In genomic region chr1:63274979-63275378, GRCh38 we compare ENCODE assay signal across 23 cellular contexts. TPM values are rescaled to one million over a fixed set of nuclear protein-coding genes. Genes with fewer than 3 reads are reported as not detected.
DNase-seq lines count a peak whose midpoint lies in the region; FAIRE-seq and TF ChIP-seq lines count a peak whose summit lies in the region.
"Had no signal": no experiment of that assay in that cellular context is flagged by ENCODE, and none has a peak within 500 bp of the region (broad histone marks: within the 10 kb centered on the region; RNA-seq: fewer than 3 reads in every experiment).

No MANE protein-coding gene starts in this region.

- no peak overlapping the region for H3K27ac ChIP-seq in HEK293 (ENCODE audit: extremely low read depth, low read depth, low read length)
- peak overlapping the region; percentile 77 for H3K27ac ChIP-seq in SK-N-MC
- H3K27ac ChIP-seq in rectal smooth muscle tissue (ENCODE audit: low read depth, low read length): peak overlapping the region; percentile 24
- no peak overlapping the region for H3K27ac ChIP-seq in ascending aorta
- H3K27ac ChIP-seq: A549; BLaER1 treated with 17β-estradiol and CSF1 and Interleukin-3, amounts not matched to agents 10 nM and 100 nM had no signal

- POLR2A ChIA-PET in HEK293 (lab: Yijun Ruan, JAX): no interaction called here

- DNase-seq in SK-N-MC (ENCODE audit: low read depth, low spot score) (peak; percentile 61), ascending aorta (ENCODE audit: low spot score in 2 of 2) (no peak), frontal cortex (ENCODE audit: low spot score in 2 of 2) (no peak), hypothalamus (lab: John Stamatoyannopoulos, UW) (no peak)
- DNase-seq: 8988T; ACHN; AML-193; BE2C; CD4-positive, alpha-beta T cell; CD8-positive, alpha-beta memory T cell; DMS 273 treated with DMSO at 0.1 percent for 48 hours; DMS79; EL; GDM1; GOT3 had no signal

- intact Hi-C loops in ascending aorta (cut with DNase I): no loop called here

- FAIRE-seq in frontal cortex (lab: Jason Lieb, UNC): no peak
- FAIRE-seq: A549, GM12891, GM18507, H54 had no signal

- CTCF ChIA-PET in HEK293 (lab: Yijun Ruan, JAX): no interaction called here

- H3K9me3 ChIP-seq in HEK293 (ENCODE audit: control insufficient read depth, insufficient read depth, low read depth, low read length): no peaks in the 10 kb centered on the region
- no peaks in the 10 kb centered on the region for H3K9me3 ChIP-seq in SK-N-MC (ENCODE audit: low read depth, low read length)
- H3K9me3 ChIP-seq in ascending aorta: no peaks in the 10 kb centered on the region
- H3K9me3 ChIP-seq: A549; BE2C; BLaER1 treated with 17β-estradiol and CSF1 and Interleukin-3, amounts not matched to agents 10 nM and 100 nM; HAP-1 had no signal

- H3K36me3 ChIP-seq in HEK293 (ENCODE audit: control insufficient read depth in 2 of 2, insufficient read depth in 1 of 2, low read length in 2 of 2) (no peaks in the 10 kb centered on the region), SK-N-MC (ENCODE audit: insufficient read depth, low read length) (no peaks in the 10 kb centered on the region), rectal smooth muscle tissue (ENCODE audit: control insufficient read depth, insufficient read depth, low read length) (no peaks in the 10 kb centered on the region), ascending aorta (no peaks in the 10 kb centered on the region)
- H3K36me3 ChIP-seq: BE2C; BLaER1 treated with 17β-estradiol and CSF1 and Interleukin-3, amounts not matched to agents 10 nM and 100 nM; HAP-1 had no signal

- no peaks in the 10 kb centered on the region for H3K4me1 ChIP-seq in HEK293 (ENCODE audit: control insufficient read depth, insufficient read depth, low read length)
- no peaks in the 10 kb centered on the region for H3K4me1 ChIP-seq in rectal smooth muscle tissue (ENCODE audit: control insufficient read depth, insufficient read depth, low read length)
- H3K4me1 ChIP-seq in ascending aorta: no peaks in the 10 kb centered on the region
- H3K4me1 ChIP-seq: A549; BE2C; BLaER1 treated with 17β-estradiol and CSF1 and Interleukin-3, amounts not matched to agents 10 nM and 100 nM had no signal

- no peak for TF ChIP-seq CTCF in HEK293 (tag by site-specific recombination; IDR thresholded peaks at IDR 0.05)
- no peak for TF ChIP-seq CTCF in ascending aorta (IDR thresholded peaks at IDR 0.05)

- H3K4me3 ChIP-seq in HEK293 (ENCODE audit: low read depth, low read length) (no peak overlapping the region), SK-N-MC (peak overlapping the region; percentile 56), rectal smooth muscle tissue (ENCODE audit: low read length) (no peak overlapping the region), ascending aorta (no peak overlapping the region)
- H3K4me3 ChIP-seq: A549; BLaER1 treated with 17β-estradiol and CSF1 and Interleukin-3, amounts not matched to agents 10 nM and 100 nM; HAP-1 had no signal

- H3K9ac ChIP-seq in SK-N-MC (ENCODE audit: insufficient read length): no peak overlapping the region
- no peak overlapping the region for H3K9ac ChIP-seq in rectal smooth muscle tissue (ENCODE audit: low read length)
- H3K9ac ChIP-seq: BLaER1 treated with 17β-estradiol and CSF1 and Interleukin-3, amounts not matched to agents 10 nM and 100 nM had no signal

- H3K27me3 ChIP-seq in rectal smooth muscle tissue (ENCODE audit: control insufficient read depth, insufficient read depth, low read length): no peaks in the 10 kb centered on the region
- H3K27me3 ChIP-seq in ascending aorta: no peaks in the 10 kb centered on the region
- H3K27me3 ChIP-seq: BLaER1 treated with 17β-estradiol and CSF1 and Interleukin-3, amounts not matched to agents 10 nM and 100 nM had no signal

TF ChIP-seq in HEK293, 187 proteins besides CTCF, POLR2A, EP300 and RAD21:
- TF ChIP-seq SP7 (tag by site-specific recombination; IDR thresholded peaks at IDR 0.05) (no peak), ZBTB1 (tag by site-specific recombination; IDR thresholded peaks at IDR 0.05) (0 out of 2 replicates have a peak, but pooled peaks have one; percentile 26), ZNF132 (tag by site-specific recombination; IDR thresholded peaks at IDR 0.05; ENCODE audit: borderline replicate concordance) (no peak), PRDM1 (tag by site-specific recombination; IDR thresholded peaks at IDR 0.05) (peak; percentile 19), KLF17 (tag by site-specific recombination; IDR thresholded peaks at IDR 0.05) (no peak), PRDM4 (tag by site-specific recombination; IDR thresholded peaks at IDR 0.05) (0 out of 2 replicates have a peak, but pooled peaks have one; percentile 50), OSR2 (tag by site-specific recombination; IDR thresholded peaks at IDR 0.05) (no peak)

RNA-seq across cellular contexts. Expression of gene FOXD3, which starts 47.4 kb away (rescaled TPM):
- total RNA-seq in ascending aorta (not detected), frontal cortex (not detected)
- total RNA-seq: CD4-positive, alpha-beta T cell; CD8-positive, alpha-beta memory T cell had no signal

Comparison
In these comparisons a context has a peak if more than half of its experiments do, and no peak if none do; other contexts are left out.
1. H3K27ac ChIP-seq: peak in SK-N-MC (single experiment) and rectal smooth muscle tissue (single experiment); none in HEK293 (single experiment) and ascending aorta (0 of 2).